8 cellular contexts compared by ENCODE assay signal in the genomic region with DNA sequence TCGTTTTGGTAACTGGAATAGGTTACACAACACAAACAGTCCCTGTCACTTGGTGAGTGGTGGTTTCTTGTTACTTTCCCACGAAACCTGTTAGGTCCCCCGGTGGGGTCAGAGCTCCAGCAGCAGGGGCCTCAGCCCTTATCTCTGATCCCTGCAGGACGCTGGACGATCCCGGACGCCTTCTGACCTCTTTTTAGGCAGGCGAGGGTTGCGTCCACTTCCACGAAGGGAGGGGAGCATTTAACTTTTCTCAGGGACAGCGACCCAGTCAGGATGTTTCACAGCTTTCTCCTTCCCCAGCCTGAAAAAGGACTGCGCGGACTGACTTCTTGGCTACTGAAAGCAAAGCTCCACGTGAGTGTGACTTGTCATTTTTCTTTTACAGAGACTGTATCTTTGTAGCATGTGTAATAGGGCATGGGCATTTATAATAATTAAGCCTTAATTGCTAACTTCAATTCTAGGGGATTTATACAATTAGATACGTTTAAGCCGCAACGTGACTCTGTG. TPM values are rescaled to one million over a fixed set of nuclear protein-coding genes. Genes with fewer than 3 reads are reported as not detected.
DNase-seq lines count a peak whose midpoint lies in the region; ATAC-seq and TF ChIP-seq lines count a peak whose summit lies in the region.

No MANE protein-coding gene starts in this region.

- H3K4me1 Mint-ChIP-seq in CD4-positive, alpha-beta T cell (ENCODE audit: low read depth) = peaks cover 25% of the 10 kb centered on the region
- peaks cover 14% of the 10 kb centered on the region for H3K4me1 Mint-ChIP-seq in activated T-helper 1 cell treated with anti-CD3 and anti-CD28 coated beads, Interleukin-12 subunit alpha, Interleukin-12 subunit beta, Interleukin-2, Interleukin-4 antibody, amounts not matched to agents 30 ng/mL and 10 ng/mL and 1 ng/mL, durations not matched to agents 14 hours and 24 hours and 36 hours (ENCODE audit: low read depth)

- no peaks in the 10 kb centered on the region for H3K9me3 ChIP-seq in CD4-positive, alpha-beta T cell (ENCODE audit: control insufficient read depth, low read length)
- H3K9me3 ChIP-seq in right atrium auricular region = no peaks in the 10 kb centered on the region

- H3K36me3 ChIP-seq in right atrium auricular region = peaks cover 22% of the 10 kb centered on the region

- CTCF ChIA-PET in CD4-positive, alpha-beta T cell (lab: Charles Lee) = interaction anchor here (1.0 kb wide), 1 partner anchor 22 kb away, joined by 4 read pairs; the partner anchor contains the start of gene ZNF226

- H3K4me3 Mint-ChIP-seq in CD4-positive, alpha-beta T cell = peak overlapping the region; percentile 92
- H3K4me3 Mint-ChIP-seq in activated T-helper 1 cell treated with anti-CD3 and anti-CD28 coated beads, Interleukin-12 subunit alpha, Interleukin-12 subunit beta, Interleukin-2, Interleukin-4 antibody, amounts not matched to agents 30 ng/mL and 10 ng/mL and 1 ng/mL, durations not matched to agents 14 hours and 24 hours and 36 hours = peak overlapping the region; percentile 93

- intact Hi-C loops in CD4-positive, alpha-beta T cell (cut with DNase I, micrococcal nuclease) = loop anchor here in 1 of 2 experiments (5.0 kb wide), 1 partner anchor 50 kb away; the partner anchor contains the start of gene ZNF224
- intact Hi-C loops in activated T-helper 1 cell treated with anti-CD3 and anti-CD28 coated beads, Interleukin-12 subunit alpha, Interleukin-12 subunit beta, Interleukin-2, Interleukin-4 antibody, amounts not matched to agents 30 ng/mL and 10 ng/mL and 1 ng/mL, durations not matched to agents 14 hours and 24 hours and 36 hours (cut with micrococcal nuclease) = no loop called here

- H3K27me3 ChIP-seq in CD4-positive, alpha-beta T cell (ENCODE audit: control insufficient read depth, insufficient read depth, low read length) = no peaks in the 10 kb centered on the region
- no peaks in the 10 kb centered on the region for H3K27me3 ChIP-seq in right atrium auricular region

- peaks cover 0 to 24% of the 10 kb centered on the region in 2 donors for H3K4me1 ChIP-seq in right atrium auricular region

- no peaks in the 10 kb centered on the region for H3K27me3 Mint-ChIP-seq in CD4-positive, alpha-beta T cell
- H3K27me3 Mint-ChIP-seq in activated T-helper 1 cell treated with anti-CD3 and anti-CD28 coated beads, Interleukin-12 subunit alpha, Interleukin-12 subunit beta, Interleukin-2, Interleukin-4 antibody, amounts not matched to agents 30 ng/mL and 10 ng/mL and 1 ng/mL, durations not matched to agents 14 hours and 24 hours and 36 hours (ENCODE audit: insufficient read depth) = no peaks in the 10 kb centered on the region

- H3K9me3 Mint-ChIP-seq in CD4-positive, alpha-beta T cell = peaks cover 2% of the 10 kb centered on the region
- H3K9me3 Mint-ChIP-seq in activated T-helper 1 cell treated with anti-CD3 and anti-CD28 coated beads, Interleukin-12 subunit alpha, Interleukin-12 subunit beta, Interleukin-2, Interleukin-4 antibody, amounts not matched to agents 30 ng/mL and 10 ng/mL and 1 ng/mL, durations not matched to agents 14 hours and 24 hours and 36 hours = peaks cover 20% of the 10 kb centered on the region

- DNase-seq in CD4-positive, alpha-beta T cell = peak in 1 of 10 experiments; percentile 3
- no peak for DNase-seq in activated T-helper 1 cell treated with anti-CD3 and anti-CD28 coated beads, Interleukin-12 subunit alpha, Interleukin-12 subunit beta, Interleukin-2, Interleukin-4 antibody, amounts not matched to agents 30 ng/mL and 10 ng/mL and 1 ng/mL, durations not matched to agents 14 hours and 24 hours and 36 hours (ENCODE audit: low spot score)
- DNase-seq in right atrium auricular region (ENCODE audit: low spot score) (no peak), renal cortical epithelial cell (ENCODE audit: low read depth) (peak; percentile 13), NCI-H1105 treated with DMSO at 0.1 percent for 48 hours (lab: John Stamatoyannopoulos, UW) (no peak), superior temporal gyrus (ENCODE audit: extremely low spot score) (no peak), NCI-H2227 treated with DMSO at 0.1 percent for 48 hours (lab: John Stamatoyannopoulos, UW) (no peak)

- POLR2A ChIA-PET in CD4-positive, alpha-beta T cell (lab: Charles Lee) = interaction anchor here (1.0 to 1.5 kb wide), 3 partner anchors 23 to 71 kb away, joined by 3 to 8 read pairs (median 7); partner anchors contain the start of genes ZNF226 and ZNF227

- H3K27ac ChIP-seq in CD4-positive, alpha-beta T cell (ENCODE audit: low read depth, low read length) = no peak overlapping the region
- H3K27ac ChIP-seq in right atrium auricular region = peak overlapping the region; percentile 83 to 86

- no peak for ATAC-seq in CD4-positive, alpha-beta T cell (ENCODE audit: poor library complexity)
- peak; percentile 15 for ATAC-seq in HG02798 (IDR thresholded peaks at IDR 0.05; ENCODE audit: poor library complexity, unreplicated experiment)

- H3K36me3 Mint-ChIP-seq in CD4-positive, alpha-beta T cell (ENCODE audit: low read depth) = peaks cover 56% of the 10 kb centered on the region
- peaks cover 28% of the 10 kb centered on the region for H3K36me3 Mint-ChIP-seq in activated T-helper 1 cell treated with anti-CD3 and anti-CD28 coated beads, Interleukin-12 subunit alpha, Interleukin-12 subunit beta, Interleukin-2, Interleukin-4 antibody, amounts not matched to agents 30 ng/mL and 10 ng/mL and 1 ng/mL, durations not matched to agents 14 hours and 24 hours and 36 hours (ENCODE audit: low read depth)

- H3K27ac Mint-ChIP-seq in CD4-positive, alpha-beta T cell = peak overlapping the region; percentile 79
- H3K27ac Mint-ChIP-seq in activated T-helper 1 cell treated with anti-CD3 and anti-CD28 coated beads, Interleukin-12 subunit alpha, Interleukin-12 subunit beta, Interleukin-2, Interleukin-4 antibody, amounts not matched to agents 30 ng/mL and 10 ng/mL and 1 ng/mL, durations not matched to agents 14 hours and 24 hours and 36 hours = peak overlapping the region; percentile 76

- peak overlapping the region; percentile 92 to 95 for H3K4me3 ChIP-seq in right atrium auricular region

- no peak for TF ChIP-seq CTCF in CD4-positive, alpha-beta T cell (IDR thresholded peaks at IDR 0.05)
- no peak for TF ChIP-seq CTCF in right atrium auricular region (IDR thresholded peaks at IDR 0.05)

RNA-seq across cellular contexts. Expression of gene ZNF234, which starts 0.7 kb away (rescaled TPM):
- 1 to 10 TPM; 1.4 to 1.6 TPM for total RNA-seq in CD4-positive, alpha-beta T cell
- 8.4 and 10.3 TPM in 2 replicates for total RNA-seq in activated T-helper 1 cell treated with anti-CD3 and anti-CD28 coated beads, Interleukin-12 subunit alpha, Interleukin-12 subunit beta, Interleukin-2, Interleukin-4 antibody, amounts not matched to agents 30 ng/mL and 10 ng/mL and 1 ng/mL, durations not matched to agents 14 hours and 24 hours and 36 hours
- total RNA-seq in right atrium auricular region = 1 to 10 TPM; 6.0 TPM
- total RNA-seq in renal cortical epithelial cell = 6.1 and 16.4 TPM in 2 replicates

RNA-seq across cellular contexts. Expression of gene ZNF226, which starts 22.8 kb away (rescaled TPM):
- total RNA-seq in CD4-positive, alpha-beta T cell = 1 to 10 TPM; 7.9 to 9.1 TPM
- 10.5 and 11.6 TPM in 2 replicates for total RNA-seq in activated T-helper 1 cell treated with anti-CD3 and anti-CD28 coated beads, Interleukin-12 subunit alpha, Interleukin-12 subunit beta, Interleukin-2, Interleukin-4 antibody, amounts not matched to agents 30 ng/mL and 10 ng/mL and 1 ng/mL, durations not matched to agents 14 hours and 24 hours and 36 hours
- total RNA-seq in right atrium auricular region = 10 to 100 TPM; 11.5 to 17.1 TPM
- 13.2 and 25.1 TPM in 2 replicates for total RNA-seq in renal cortical epithelial cell

RNA-seq across cellular contexts. Expression of gene ZNF225, which starts 28.9 kb away (rescaled TPM):
- under 1 TPM; 0.71 to 0.73 TPM for total RNA-seq in CD4-positive, alpha-beta T cell
- total RNA-seq in activated T-helper 1 cell treated with anti-CD3 and anti-CD28 coated beads, Interleukin-12 subunit alpha, Interleukin-12 subunit beta, Interleukin-2, Interleukin-4 antibody, amounts not matched to agents 30 ng/mL and 10 ng/mL and 1 ng/mL, durations not matched to agents 14 hours and 24 hours and 36 hours = 3.8 and 5.0 TPM in 2 replicates
- 1 to 10 TPM; 2.2 to 2.8 TPM for total RNA-seq in right atrium auricular region
- 3.5 and 9.2 TPM in 2 replicates for total RNA-seq in renal cortical epithelial cell

RNA-seq across cellular contexts. Expression of gene ZNF224, which starts 47.9 kb away (rescaled TPM):
- 10 to 100 TPM; 21.3 to 23.9 TPM for total RNA-seq in CD4-positive, alpha-beta T cell
- 18.8 and 20.4 TPM in 2 replicates for total RNA-seq in activated T-helper 1 cell treated with anti-CD3 and anti-CD28 coated beads, Interleukin-12 subunit alpha, Interleukin-12 subunit beta, Interleukin-2, Interleukin-4 antibody, amounts not matched to agents 30 ng/mL and 10 ng/mL and 1 ng/mL, durations not matched to agents 14 hours and 24 hours and 36 hours
- total RNA-seq in right atrium auricular region (10 to 100 TPM in 1 of 2 donors, 1 to 10 TPM in 1; 7.8 to 19.0 TPM), renal cortical epithelial cell (19.1 and 41.5 TPM in 2 replicates)
